20 cellular contexts compared by ENCODE assay signal in the genomic region with DNA sequence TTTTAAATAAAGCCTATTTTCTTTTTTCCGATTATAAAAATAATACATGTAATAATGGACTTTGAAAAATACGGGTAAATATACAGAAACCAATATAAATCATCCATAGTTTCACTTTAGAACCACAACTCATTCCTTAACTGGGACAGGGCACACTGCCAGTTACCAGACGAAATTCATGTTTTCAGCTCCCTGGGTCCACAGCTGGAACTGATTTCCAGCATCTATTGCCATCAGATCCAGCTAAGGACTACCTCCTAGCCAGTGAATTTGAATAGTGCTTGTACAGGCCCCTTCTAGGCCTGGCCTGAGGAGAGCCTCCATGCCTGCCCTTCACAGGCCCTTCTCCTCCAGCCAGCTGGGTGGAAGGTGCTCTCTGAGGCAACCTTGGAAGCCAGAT. TPM values are rescaled to one million over a fixed set of nuclear protein-coding genes. Genes with fewer than 3 reads are reported as not detected.
DNase-seq lines count a peak whose midpoint lies in the region; ATAC-seq and TF ChIP-seq lines count a peak whose summit lies in the region.
"Had no signal": no experiment of that assay in that cellular context is flagged by ENCODE, and none has a peak within 500 bp of the region (broad histone marks: within the 10 kb centered on the region; RNA-seq: fewer than 3 reads in every experiment).

No MANE protein-coding gene starts in this region.

- intact Hi-C loops in A673 (cut with micrococcal nuclease; ENCODE audit: unreplicated experiment), result no loop called here

- no peak for TF ChIP-seq CTCF in A673 (conservative IDR thresholded peaks at IDR 0.05; ENCODE audit: low read depth, low read length)
- no peak for TF ChIP-seq CTCF in HFF-Myc (IDR thresholded peaks at IDR 0.05; ENCODE audit: low read depth, low read length, missing control alignments)
- no peak for TF ChIP-seq CTCF in mesothelial cell of epicardium (IDR thresholded peaks at IDR 0.05; ENCODE audit: unreplicated experiment)
- TF ChIP-seq CTCF in MM.1S (IDR thresholded peaks at IDR 0.05; ENCODE audit: low read length), result no peak

- no peak for ATAC-seq in HG02610 (IDR thresholded peaks at IDR 0.05; ENCODE audit: unreplicated experiment)
- ATAC-seq: body of pancreas; gastrocnemius medialis; stimulated activated memory B cell treated with anti-CD40 and anti-IgM and Interleukin-4, amounts not matched to agents 10 μg/mL and 1 μg/mL and 100 μg/mL, for 72 hours had no signal

- H3K4me2 ChIP-seq in MM.1S (ENCODE audit: low read depth, low read length), result no peak overlapping the region

- no peak overlapping the region for H3K9ac ChIP-seq in MM.1S (ENCODE audit: low read length)

- H3K79me2 ChIP-seq in MM.1S (ENCODE audit: low read length), result no peaks in the 10 kb centered on the region

- peak overlapping the region; percentile 82 for H3K27ac Mint-ChIP-seq in mesothelial cell of epicardium
- H3K27ac Mint-ChIP-seq: stimulated activated memory B cell treated with anti-CD40 and anti-IgM and Interleukin-4, amounts not matched to agents 10 μg/mL and 1 μg/mL and 100 μg/mL, for 72 hours had no signal

- POLR2A ChIA-PET in A673 (lab: Charles Lee; ENCODE audit: low non-redundant PET), result no interaction called here

- H3K27me3 Mint-ChIP-seq in mesothelial cell of epicardium (ENCODE audit: low read depth), result no peaks in the 10 kb centered on the region

- H3K36me3 Mint-ChIP-seq in mesothelial cell of epicardium, result no peaks in the 10 kb centered on the region
- H3K36me3 Mint-ChIP-seq: naive B cell; stimulated activated memory B cell treated with anti-CD40 and anti-IgM and Interleukin-4, amounts not matched to agents 10 μg/mL and 1 μg/mL and 100 μg/mL, for 72 hours had no signal

- H3K4me1 Mint-ChIP-seq in mesothelial cell of epicardium, result peaks cover 34% of the 10 kb centered on the region
- H3K4me1 Mint-ChIP-seq: naive B cell had no signal

- H3K36me3 ChIP-seq in A673 (ENCODE audit: insufficient read depth, low read length, poor library complexity, severe bottlenecking) (no peaks in the 10 kb centered on the region), MM.1S (replicated peaks; ENCODE audit: insufficient read depth, low read length) (no peaks in the 10 kb centered on the region)
- H3K36me3 ChIP-seq: gastrocnemius medialis, prostate gland, spleen had no signal

- H3K27ac ChIP-seq in A673 (ENCODE audit: low read depth, low read length, poor library complexity, severe bottlenecking) (no peak overlapping the region), MM.1S (ENCODE audit: low read length) (no peak overlapping the region)
- H3K27ac ChIP-seq: body of pancreas, gastrocnemius medialis, prostate gland, spleen had no signal

- H3K9me3 Mint-ChIP-seq in mesothelial cell of epicardium, result peaks cover 7% of the 10 kb centered on the region
- H3K9me3 Mint-ChIP-seq: stimulated activated memory B cell treated with anti-CD40 and anti-IgM and Interleukin-4, amounts not matched to agents 10 μg/mL and 1 μg/mL and 100 μg/mL, for 72 hours had no signal

- no peaks in the 10 kb centered on the region for H4K20me1 ChIP-seq in MM.1S (ENCODE audit: insufficient read depth, low read length)

- no peaks in the 10 kb centered on the region for H3K9me2 ChIP-seq in MM.1S (replicated peaks; ENCODE audit: insufficient read depth, low read length)

- H3F3A ChIP-seq in MM.1S (ENCODE audit: insufficient read depth, low read length), result no peaks in the 10 kb centered on the region

- BruUV-seq in A673 (replicated peaks; lab: Mats Ljungman, UMichigan), result no TSS peak

- CTCF ChIA-PET in A673 (lab: Charles Lee), result no interaction called here

- H3K4me3 Mint-ChIP-seq in mesothelial cell of epicardium, result no peak overlapping the region
- H3K4me3 Mint-ChIP-seq: naive B cell; stimulated activated memory B cell treated with anti-CD40 and anti-IgM and Interleukin-4, amounts not matched to agents 10 μg/mL and 1 μg/mL and 100 μg/mL, for 72 hours had no signal

- H3K4me3 ChIP-seq in A673 (ENCODE audit: low read depth, low read length, poor library complexity, severe bottlenecking) (no peak overlapping the region), HFF-Myc (replicated peaks; ENCODE audit: low read depth, low read length) (no peak overlapping the region), MM.1S (ENCODE audit: low read length) (no peak overlapping the region)
- H3K4me3 ChIP-seq: body of pancreas, gastrocnemius medialis, prostate gland, spleen had no signal

- H3K4me1 ChIP-seq in A673 (ENCODE audit: insufficient read depth, low read length, poor library complexity, severe bottlenecking), result no peaks in the 10 kb centered on the region
- no peaks in the 10 kb centered on the region for H3K4me1 ChIP-seq in MM.1S (ENCODE audit: low read length)
- H3K4me1 ChIP-seq: gastrocnemius medialis, prostate gland, spleen had no signal

- H3K27me3 ChIP-seq in A673 (replicated peaks; ENCODE audit: insufficient read depth, low read depth, low read length, poor library complexity) (no peaks in the 10 kb centered on the region), MM.1S (replicated peaks; ENCODE audit: insufficient read depth, low read length) (no peaks in the 10 kb centered on the region)
- H3K27me3 ChIP-seq: body of pancreas, gastrocnemius medialis had no signal

- peak; percentile 24 for DNase-seq in A673 (ENCODE audit: low spot score)
- DNase-seq in HFF-Myc (ENCODE audit: extremely low read depth, low read depth), result peak; percentile 88
- peak; percentile 62 for DNase-seq in epidermal melanocyte (ENCODE audit: insufficient read length, low spot score)
- no peak for DNase-seq in mesothelial cell of epicardium (ENCODE audit: low spot score in 2 of 2, unreplicated experiment in 2 of 2)
- DNase-seq in KG1 (lab: John Stamatoyannopoulos, UW), result no peak
- DNase-seq in MM.1S, result no peak
- no peak for DNase-seq in NOMO-1 treated with DMSO at 0.1 percent for 48 hours (lab: John Stamatoyannopoulos, UW; ENCODE audit: unreplicated experiment)
- DNase-seq: activated CD4-positive, CD25-positive, alpha-beta regulatory T cell treated with anti-CD3 and anti-CD28 coated beads, Interleukin-2, amount 50 U/mL, for 72 hours; activated naive CD4-positive, alpha-beta T cell; body of pancreas; dermis blood vessel endothelial cell; gastrocnemius medialis; naive B cell; NCI-H1694 treated with DMSO at 0.1 percent for 48 hours; SHP77; spleen had no signal

- H2AFZ ChIP-seq in MM.1S (ENCODE audit: low read length), result no peak overlapping the region

- H3K9me3 ChIP-seq in A673 (ENCODE audit: low read depth, low read length, poor library complexity, severe bottlenecking) (no peaks in the 10 kb centered on the region), MM.1S (replicated peaks; ENCODE audit: insufficient read depth, low read length) (no peaks in the 10 kb centered on the region)
- H3K9me3 ChIP-seq: body of pancreas, gastrocnemius medialis, prostate gland, spleen had no signal

RNA-seq across cellular contexts. Expression of gene ATP12A, which starts 30.1 kb away (rescaled TPM):
- total RNA-seq in A673 (2021) (0.39 and 0.47 TPM in 2 replicates), mesothelial cell of epicardium (0.80 to 1.3 TPM (median 1.1 TPM) in 3 replicates)
- total RNA-seq: dermis blood vessel endothelial cell, gastrocnemius medialis, M059J, spleen had no signal

Comparison
In these comparisons a context has a peak if more than half of its experiments do, and no peak if none do; other contexts are left out.
1. DNase-seq: peak in A673 (single experiment), HFF-Myc (single experiment) and epidermal melanocyte (single experiment); none in mesothelial cell of epicardium (0 of 2), KG1 (single experiment), MM.1S (single experiment) and NOMO-1 treated with DMSO at 0.1 percent for 48 hours (single experiment).